ENCODE assay signal across 9 cellular contexts in the genomic region with DNA sequence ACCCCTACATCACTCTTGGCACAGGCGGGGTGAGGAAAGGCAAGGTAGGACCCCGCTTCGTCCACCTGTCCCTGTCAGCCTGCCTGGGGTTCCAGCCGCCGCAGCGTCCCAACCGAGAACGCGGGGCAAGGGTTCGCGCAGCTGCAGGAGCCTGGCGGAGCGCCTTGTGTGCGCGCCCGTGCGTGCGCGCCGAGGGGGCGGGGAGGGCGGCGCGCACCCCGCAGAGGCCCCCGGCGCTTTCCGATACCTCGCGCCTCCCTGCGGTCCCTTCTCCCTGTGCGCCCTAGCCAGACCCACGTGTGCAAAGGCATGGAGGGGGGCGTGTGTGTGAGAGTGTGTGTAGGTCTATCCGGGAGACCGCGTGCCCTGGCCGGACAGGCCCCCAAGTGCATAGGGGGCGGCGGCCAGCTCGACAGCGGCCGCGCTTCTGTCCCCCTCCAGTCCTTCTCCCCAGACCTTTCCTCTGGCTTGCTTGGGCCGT.
DNase-seq lines count a peak whose midpoint lies in the region; ATAC-seq, FAIRE-seq and TF ChIP-seq lines count a peak whose summit lies in the region.
"Had no signal": no experiment of that assay in that cellular context is flagged by ENCODE, and none has a peak within 500 bp of the region (broad histone marks: within the 10 kb centered on the region; RNA-seq: fewer than 3 reads in every experiment).

No MANE protein-coding gene starts in this region.

- 1 to 15% (median 5%) methylated on average over 40 to 45 of the region's 45 CpGs for WGBS in psoas muscle, 3 donors

- H3K4me1 ChIP-seq in SJSA1 (replicated peaks) (peaks cover 35% of the 10 kb centered on the region), psoas muscle (peaks cover 37% of the 10 kb centered on the region)

- intact Hi-C loops in psoas muscle (cut with DNase I) = loop anchor here (5.0 kb wide), 7 partner anchors 38 to 1593 kb away; no protein-coding TSS in a partner anchor

- no peak for TF ChIP-seq CTCF in psoas muscle (IDR thresholded peaks at IDR 0.05)

- H3K27ac ChIP-seq in SJSA1 (no peak overlapping the region), psoas muscle (peak overlapping the region; percentile 67)

- H3K27me3 ChIP-seq in SJSA1 (replicated peaks) (peaks cover 29% of the 10 kb centered on the region), psoas muscle (ENCODE audit: insufficient read depth in 3 of 3, low read length in 2 of 3) (no peaks in the 10 kb centered on the region)

- H3K4me3 ChIP-seq in SJSA1 (peak overlapping the region; percentile 43), psoas muscle (peak overlapping the region; percentile 71)

- ATAC-seq in psoas muscle (peak; percentile 37 to 63 (median 50)), HG02588 (IDR thresholded peaks at IDR 0.05; ENCODE audit: unreplicated experiment) (no peak), GM19455 (IDR thresholded peaks at IDR 0.05; ENCODE audit: unreplicated experiment) (no peak)

- no peaks in the 10 kb centered on the region for H3K36me3 ChIP-seq in SJSA1
- no peaks in the 10 kb centered on the region for H3K36me3 ChIP-seq in psoas muscle (ENCODE audit: insufficient read depth in 1 of 2, low read depth in 1 of 2)

- FAIRE-seq in frontal cortex (lab: Jason Lieb, UNC) = no peak
- FAIRE-seq: GM19239 had no signal

- H3K9me3 ChIP-seq in SJSA1 (replicated peaks) = no peaks in the 10 kb centered on the region; the same call in 1 of the 2 replicates
- H3K9me3 ChIP-seq in psoas muscle = no peaks in the 10 kb centered on the region

- DNase-seq in D341Med (ENCODE audit: low spot score) = peak; percentile 93
- no peak for DNase-seq in SJSA1 (ENCODE audit: low read depth in 1 of 2, low spot score in 2 of 2)
- peak; percentile 41 to 66 for DNase-seq in frontal cortex (ENCODE audit: low spot score in 2 of 2)
- DNase-seq in psoas muscle = no peak
- DNase-seq in AML-193 (lab: John Stamatoyannopoulos, UW) = no peak
- DNase-seq in activated CD4-positive, alpha-beta T cell treated with anti-CD3 and anti-CD28 coated beads, Interleukin-2, amount 50 U/mL, for 1 hour = no peak

Comparison
In these comparisons a context has a peak if more than half of its experiments do, and no peak if none do; other contexts are left out.
1. DNase-seq: peak in D341Med (single experiment) and frontal cortex (2 of 2); none in SJSA1 (0 of 2), psoas muscle (0 of 2), AML-193 (0 of 2) and activated CD4-positive, alpha-beta T cell treated with anti-CD3 and anti-CD28 coated beads, Interleukin-2, amount 50 U/mL, for 1 hour (single experiment).
2. ATAC-seq: peak in psoas muscle (4 of 4); none in HG02588 (single experiment) and GM19455 (single experiment).